ENCODE assay signal across 8 cellular contexts in genomic region chr18:2906522-2907458, GRCh38. TPM values are rescaled to one million over a fixed set of nuclear protein-coding genes. Genes with fewer than 3 reads are reported as not detected.
A peak's percentile ranks its signal among the peaks of the same experiment; 100 is the strongest.
DNase-seq lines count a peak whose midpoint lies in the region; ATAC-seq and TF ChIP-seq lines count a peak whose summit lies in the region.

No MANE protein-coding gene starts in this region.

- H3K36me3 Mint-ChIP-seq in mesothelial cell of epicardium: peaks cover 7% of the 10 kb centered on the region

- peaks cover 11% of the 10 kb centered on the region for H3K4me1 Mint-ChIP-seq in mesothelial cell of epicardium

- DNase-seq in COR-L47 (lab: John Stamatoyannopoulos, UW) (peak; percentile 56), HL-60 (ENCODE audit: low read depth in 1 of 2, low spot score in 1 of 2) (peak; percentile 39 to 53), ecto neural progenitor cell (ENCODE audit: low spot score) (peak; percentile 72), mesothelial cell of epicardium (ENCODE audit: low spot score in 2 of 2, unreplicated experiment in 2 of 2) (peak in 1 of 2 experiments; percentile 55), hippocampal formation (lab: John Stamatoyannopoulos, UW) (no peak)

- H3K4me3 ChIP-seq in HL-60 (replicated peaks; ENCODE audit: insufficient read depth, low read length) (peak overlapping the region; percentile 49), stomach smooth muscle (ENCODE audit: low read length in 2 of 2) (peak overlapping the region; percentile 43 to 65)

- no peaks in the 10 kb centered on the region for H3K9me3 ChIP-seq in stomach smooth muscle (ENCODE audit: control insufficient read depth in 2 of 2, low read length in 2 of 2)

- H3K27me3 ChIP-seq in HL-60 (ENCODE audit: insufficient read depth, poor library complexity, severe bottlenecking) (no peaks in the 10 kb centered on the region), stomach smooth muscle (ENCODE audit: control insufficient read depth in 1 of 2, insufficient read depth in 2 of 2, low read length in 2 of 2) (peaks cover 8 to 20% of the 10 kb centered on the region in 2 donors)

- H3K27ac Mint-ChIP-seq in mesothelial cell of epicardium: no peak overlapping the region

- no peak overlapping the region for H3K9ac ChIP-seq in stomach smooth muscle (ENCODE audit: low read length in 2 of 2)

- ATAC-seq in GM19438 (IDR thresholded peaks at IDR 0.05; ENCODE audit: low read depth, unreplicated experiment): peak; percentile 54
- peak; percentile 62 to 72 for ATAC-seq in activated CD4-positive, CD25-positive, alpha-beta regulatory T cell treated with anti-CD3 and anti-CD28 coated beads, Interleukin-2, amount 50 U/mL, for 24 hours

- peak overlapping the region; percentile 73 for H3K4me3 Mint-ChIP-seq in mesothelial cell of epicardium

- H3K27ac ChIP-seq in HL-60 (replicated peaks) (peak overlapping the region; percentile 75), stomach smooth muscle (ENCODE audit: low read length) (no peak overlapping the region)

- peaks cover 2% of the 10 kb centered on the region for H3K27me3 Mint-ChIP-seq in mesothelial cell of epicardium (ENCODE audit: low read depth)

- H3K36me3 ChIP-seq in stomach smooth muscle (ENCODE audit: control insufficient read depth in 2 of 2, insufficient read depth in 2 of 2, low read length in 2 of 2): no peaks in the 10 kb centered on the region

- peaks cover 22% of the 10 kb centered on the region for H3K4me1 ChIP-seq in stomach smooth muscle (ENCODE audit: control insufficient read depth, insufficient read depth, low read length)

- H3K9me3 Mint-ChIP-seq in mesothelial cell of epicardium: no peaks in the 10 kb centered on the region

- TF ChIP-seq CTCF in HL-60 (IDR thresholded peaks at IDR 0.05; ENCODE audit: insufficient read depth, low read length): peak; percentile 3
- no peak for TF ChIP-seq CTCF in mesothelial cell of epicardium (IDR thresholded peaks at IDR 0.05; ENCODE audit: unreplicated experiment)

RNA-seq across cellular contexts. Expression of gene EMILIN2, which starts 60.0 kb away (rescaled TPM):
- total RNA-seq in mesothelial cell of epicardium: 30.2 to 31.3 TPM (median 30.2 TPM) in 3 replicates

Comparison
In these comparisons a context has a peak if more than half of its experiments do, and no peak if none do; other contexts are left out.
1. DNase-seq: peak in COR-L47 (single experiment), HL-60 (2 of 2) and ecto neural progenitor cell (single experiment); none in hippocampal formation (0 of 2).